Comparison of ENCODE assay signal across 7 cellular contexts in the genomic region with DNA sequence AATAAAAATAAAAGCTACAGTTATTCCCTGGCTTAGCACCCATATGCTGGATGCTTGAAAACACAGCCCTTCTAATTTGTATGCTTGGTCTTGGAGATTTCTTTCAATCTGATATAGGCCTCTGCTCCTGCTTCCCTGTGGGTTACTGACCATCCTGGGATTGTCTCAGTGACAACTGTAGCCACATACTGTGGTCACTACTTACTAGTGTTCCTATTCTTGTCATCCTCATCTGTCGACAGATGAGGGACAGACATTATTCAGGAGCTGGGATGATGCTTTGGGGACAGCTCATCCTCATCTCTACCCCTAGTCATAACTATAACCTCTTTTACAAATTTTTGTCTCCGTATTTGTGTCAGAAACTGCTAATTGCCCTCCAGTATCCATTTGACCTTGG.
"Had no signal": no experiment of that assay in that cellular context is flagged by ENCODE, and none has a peak within 500 bp of the region (broad histone marks: within the 10 kb centered on the region; RNA-seq: fewer than 3 reads in every experiment).

No MANE protein-coding gene starts in this region.

- H3K4me3 ChIP-seq: GM23338 had no signal

- H3K4me3 Mint-ChIP-seq: GM23338, H9 had no signal

- ATAC-seq: GM23338 had no signal

- H3K4me2 ChIP-seq: GM23338 had no signal

- DNase-seq: H9, HCEC 1CT, IMR-90 had no signal

- H3K9me3 Mint-ChIP-seq: GM23338, H9 had no signal

- H3K27ac Mint-ChIP-seq: GM23338, H9 had no signal

- FAIRE-seq: H1, H54, HTR-8/SVneo had no signal

- H2AFZ ChIP-seq: GM23338 had no signal
